ENCODE assay signal across 9 cellular contexts in genomic region chr6:159217595-159218275, GRCh38. TPM values are rescaled to one million over a fixed set of nuclear protein-coding genes. Genes with fewer than 3 reads are reported as not detected.
DNase-seq lines count a peak whose midpoint lies in the region; ATAC-seq and TF ChIP-seq lines count a peak whose summit lies in the region.
"Had no signal": no experiment of that assay in that cellular context is flagged by ENCODE, and none has a peak within 500 bp of the region (broad histone marks: within the 10 kb centered on the region; RNA-seq: fewer than 3 reads in every experiment).

No MANE protein-coding gene starts in this region.

- TF ChIP-seq CTCF in epithelial cell of esophagus (IDR thresholded peaks at IDR 0.05; ENCODE audit: insufficient read depth, low read depth, low read length, missing control alignments) = peak; percentile 32

- peak; percentile 59 for ATAC-seq in Right ventricle myocardium superior (ENCODE audit: poor library complexity)
- peak; percentile 54 for ATAC-seq in HG02798 (IDR thresholded peaks at IDR 0.05; ENCODE audit: poor library complexity, unreplicated experiment)
- ATAC-seq in activated CD4-positive, CD25-positive, alpha-beta regulatory T cell treated with anti-CD3 and anti-CD28 coated beads, Interleukin-2, amount 50 U/mL, for 24 hours = no peak

- intact Hi-C loops in Right ventricle myocardium superior (cut with DNase I) = no loop called here
- intact Hi-C loops in cardiac septum (cut with DNase I) = no loop called here

- H3K4me3 ChIP-seq in epithelial cell of esophagus (ENCODE audit: low read length) = no peak overlapping the region

- no peak for DNase-seq in Right ventricle myocardium superior
- no peak for DNase-seq in cardiac septum (ENCODE audit: low spot score)
- peak; percentile 28 for DNase-seq in NCI-H69 (lab: John Stamatoyannopoulos, UW)
- DNase-seq in epithelial cell of esophagus (ENCODE audit: low read depth) = peak; percentile 34
- peak; percentile 6 for DNase-seq in non-pigmented ciliary epithelial cell (ENCODE audit: low read depth)
- no peak for DNase-seq in ureter (ENCODE audit: low spot score)

RNA-seq across cellular contexts. Expression of gene FNDC1, which starts 48.5 kb away (rescaled TPM):
- 1.2 TPM for total RNA-seq in Right ventricle myocardium superior
- 1.9 TPM for total RNA-seq in cardiac septum
- 0.26 TPM for total RNA-seq in ureter
- total RNA-seq: dermis microvascular lymphatic vessel endothelial cell had no signal

Comparison
In these comparisons a context has a peak if more than half of its experiments do, and no peak if none do; other contexts are left out.
1. ATAC-seq: peak in Right ventricle myocardium superior (single experiment) and HG02798 (single experiment); none in activated CD4-positive, CD25-positive, alpha-beta regulatory T cell treated with anti-CD3 and anti-CD28 coated beads, Interleukin-2, amount 50 U/mL, for 24 hours (0 of 2).
2. DNase-seq: peak in NCI-H69 (single experiment), epithelial cell of esophagus (single experiment) and non-pigmented ciliary epithelial cell (single experiment); none in Right ventricle myocardium superior (single experiment), cardiac septum (single experiment) and ureter (single experiment).